ENCODE assay signal across 18 cellular contexts in the genomic region with DNA sequence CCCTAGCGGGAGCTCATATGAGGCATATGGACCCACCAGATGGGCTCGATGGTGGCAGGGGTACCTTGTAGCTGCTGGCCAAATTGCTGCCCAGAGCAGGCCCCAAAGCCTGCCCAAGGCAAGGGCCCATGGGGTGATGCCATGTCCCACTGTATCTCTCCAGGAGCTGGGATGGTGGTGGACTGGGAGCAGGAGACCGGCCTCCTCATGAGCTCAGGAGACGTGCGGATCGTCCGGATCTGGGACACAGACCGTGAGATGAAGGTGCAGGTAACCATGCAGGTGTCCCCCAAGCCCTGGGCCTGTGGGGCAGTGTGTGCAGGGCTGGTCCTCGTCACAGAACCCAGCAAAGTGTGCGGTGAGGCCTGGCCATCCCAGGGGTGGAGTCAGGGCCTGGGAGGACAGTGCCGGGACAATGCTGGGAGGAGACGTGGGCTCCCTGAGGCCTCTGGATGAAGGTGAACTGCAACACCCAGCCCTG. TPM values are rescaled to one million over a fixed set of nuclear protein-coding genes. Genes with fewer than 3 reads are reported as not detected.
DNase-seq lines count a peak whose midpoint lies in the region; ATAC-seq and TF ChIP-seq lines count a peak whose summit lies in the region.
"Had no signal": no experiment of that assay in that cellular context is flagged by ENCODE, and none has a peak within 500 bp of the region (broad histone marks: within the 10 kb centered on the region; RNA-seq: fewer than 3 reads in every experiment).

No MANE protein-coding gene starts in this region.

- no peaks in the 10 kb centered on the region for H3K36me3 ChIP-seq in H7 (replicated peaks; ENCODE audit: control insufficient read depth, insufficient read depth, low read length)

- H3K36me3 Mint-ChIP-seq in activated CD4-positive, alpha-beta T cell treated with anti-CD3 and anti-CD28 coated beads for 36 hours (ENCODE audit: low read depth) = peaks cover 5% of the 10 kb centered on the region
- peaks cover 3% of the 10 kb centered on the region for H3K36me3 Mint-ChIP-seq in activated CD4-positive, alpha-beta T cell treated with anti-CD3 and anti-CD28 coated beads, Interleukin-2, amount 10 ng/mL, durations not matched to agents 7 days and 5 days (ENCODE audit: low read depth)
- peaks cover 5% of the 10 kb centered on the region for H3K36me3 Mint-ChIP-seq in glutamatergic neuron (ENCODE audit: unreplicated experiment)
- H3K36me3 Mint-ChIP-seq in CD4-positive, alpha-beta T cell (ENCODE audit: low read depth) = peaks cover 18% of the 10 kb centered on the region

- no peak overlapping the region for H3K27ac Mint-ChIP-seq in activated CD4-positive, alpha-beta T cell treated with anti-CD3 and anti-CD28 coated beads for 36 hours
- no peak overlapping the region for H3K27ac Mint-ChIP-seq in activated CD4-positive, alpha-beta T cell treated with anti-CD3 and anti-CD28 coated beads, Interleukin-2, amount 10 ng/mL, durations not matched to agents 7 days and 5 days
- no peak overlapping the region for H3K27ac Mint-ChIP-seq in glutamatergic neuron (ENCODE audit: unreplicated experiment)
- H3K27ac Mint-ChIP-seq in CD4-positive, alpha-beta T cell = no peak overlapping the region

- intact Hi-C loops in activated CD4-positive, alpha-beta T cell treated with anti-CD3 and anti-CD28 coated beads for 36 hours (cut with DNase I, micrococcal nuclease) = no loop called here
- intact Hi-C loops in posterior vena cava (cut with DNase I) = no loop called here
- intact Hi-C loops in CD4-positive, alpha-beta T cell (cut with DNase I, micrococcal nuclease) = no loop called here

- H3K9me3 Mint-ChIP-seq in activated CD4-positive, alpha-beta T cell treated with anti-CD3 and anti-CD28 coated beads for 36 hours (ENCODE audit: low read depth) = no peaks in the 10 kb centered on the region
- H3K9me3 Mint-ChIP-seq in activated CD4-positive, alpha-beta T cell treated with anti-CD3 and anti-CD28 coated beads, Interleukin-2, amount 10 ng/mL, durations not matched to agents 7 days and 5 days = no peaks in the 10 kb centered on the region
- H3K9me3 Mint-ChIP-seq in glutamatergic neuron (ENCODE audit: unreplicated experiment) = peaks cover 4% of the 10 kb centered on the region
- no peaks in the 10 kb centered on the region for H3K9me3 Mint-ChIP-seq in CD4-positive, alpha-beta T cell

- no peaks in the 10 kb centered on the region for H3K9me3 ChIP-seq in CD4-positive, alpha-beta T cell (ENCODE audit: control insufficient read depth, low read length)
- H3K9me3 ChIP-seq: BE2C had no signal

- H3K4me3 ChIP-seq in H7 (ENCODE audit: insufficient read depth, low read depth, low read length) = no peak overlapping the region
- H3K4me3 ChIP-seq: GM12878 had no signal

- TF ChIP-seq CTCF in glutamatergic neuron (IDR thresholded peaks at IDR 0.05; ENCODE audit: partially characterized antibody, unreplicated experiment) = no peak
- no peak for TF ChIP-seq CTCF in CD4-positive, alpha-beta T cell (IDR thresholded peaks at IDR 0.05)

- no peaks in the 10 kb centered on the region for H3K4me1 Mint-ChIP-seq in activated CD4-positive, alpha-beta T cell treated with anti-CD3 and anti-CD28 coated beads for 36 hours
- no peaks in the 10 kb centered on the region for H3K4me1 Mint-ChIP-seq in activated CD4-positive, alpha-beta T cell treated with anti-CD3 and anti-CD28 coated beads, Interleukin-2, amount 10 ng/mL, durations not matched to agents 7 days and 5 days
- H3K4me1 Mint-ChIP-seq in glutamatergic neuron (ENCODE audit: low read depth, unreplicated experiment) = peaks cover 7% of the 10 kb centered on the region
- no peaks in the 10 kb centered on the region for H3K4me1 Mint-ChIP-seq in CD4-positive, alpha-beta T cell (ENCODE audit: low read depth)

- CTCF ChIA-PET in activated CD4-positive, alpha-beta T cell treated with anti-CD3 and anti-CD28 coated beads for 36 hours (lab: Charles Lee) = interaction anchor here (0.6 kb wide), 1 partner anchor 876 kb away, joined by 3 read pairs; no protein-coding TSS in a partner anchor
- CTCF ChIA-PET in activated CD4-positive, alpha-beta T cell treated with anti-CD3 and anti-CD28 coated beads, Interleukin-2, amount 10 ng/mL, durations not matched to agents 7 days and 5 days (lab: Charles Lee) = interaction anchor here (1.0 to 1.7 kb wide), 2 partner anchors 8 to 47 kb away, joined by 5 read pairs; no protein-coding TSS in a partner anchor
- CTCF ChIA-PET in CD4-positive, alpha-beta T cell (lab: Charles Lee) = no interaction called here

- no peak overlapping the region for H3K4me3 Mint-ChIP-seq in activated CD4-positive, alpha-beta T cell treated with anti-CD3 and anti-CD28 coated beads for 36 hours
- no peak overlapping the region for H3K4me3 Mint-ChIP-seq in activated CD4-positive, alpha-beta T cell treated with anti-CD3 and anti-CD28 coated beads, Interleukin-2, amount 10 ng/mL, durations not matched to agents 7 days and 5 days
- no peak overlapping the region for H3K4me3 Mint-ChIP-seq in glutamatergic neuron (ENCODE audit: unreplicated experiment)
- no peak overlapping the region for H3K4me3 Mint-ChIP-seq in CD4-positive, alpha-beta T cell

- DNase-seq in activated CD4-positive, alpha-beta T cell treated with anti-CD3 and anti-CD28 coated beads for 36 hours = peak; percentile 2
- no peak for DNase-seq in activated CD4-positive, alpha-beta T cell treated with anti-CD3 and anti-CD28 coated beads, Interleukin-2, amount 10 ng/mL, durations not matched to agents 7 days and 5 days
- DNase-seq in H7 (peak; percentile 42), glutamatergic neuron (peak; percentile 17), posterior vena cava (ENCODE audit: low spot score) (peak; percentile 55), NCI-H748 treated with DMSO at 0.1 percent for 48 hours (lab: John Stamatoyannopoulos, UW) (no peak)
- DNase-seq in CD4-positive, alpha-beta T cell = no peak
- DNase-seq: BE2C, DND-41, HCEC 1CT, NCI-H187, NCI-H345, NCI-H526, OCI-M1 had no signal

- no peak for ATAC-seq in activated CD4-positive, alpha-beta T cell treated with anti-CD3 and anti-CD28 coated beads for 36 hours
- ATAC-seq in CD4-positive, alpha-beta T cell (ENCODE audit: poor library complexity) = no peak
- ATAC-seq in GM19397 (IDR thresholded peaks at IDR 0.05; ENCODE audit: unreplicated experiment) = no peak
- ATAC-seq: GM12878 had no signal

- no peak overlapping the region for H3K27ac ChIP-seq in CD4-positive, alpha-beta T cell (ENCODE audit: low read depth, low read length)
- H3K27ac ChIP-seq: 22Rv1, HL-60 had no signal

- POLR2A ChIA-PET in activated CD4-positive, alpha-beta T cell treated with anti-CD3 and anti-CD28 coated beads for 36 hours (lab: Charles Lee) = no interaction called here
- POLR2A ChIA-PET in activated CD4-positive, alpha-beta T cell treated with anti-CD3 and anti-CD28 coated beads, Interleukin-2, amount 10 ng/mL, durations not matched to agents 7 days and 5 days (lab: Charles Lee) = no interaction called here
- POLR2A ChIA-PET in CD4-positive, alpha-beta T cell (lab: Charles Lee) = no interaction called here

- H3K27me3 ChIP-seq in H7 (ENCODE audit: control insufficient read depth, insufficient read depth, low read length) = no peaks in the 10 kb centered on the region
- no peaks in the 10 kb centered on the region for H3K27me3 ChIP-seq in CD4-positive, alpha-beta T cell (ENCODE audit: control insufficient read depth, insufficient read depth, low read length)
- H3K27me3 ChIP-seq: BE2C had no signal

- H3K27me3 Mint-ChIP-seq in activated CD4-positive, alpha-beta T cell treated with anti-CD3 and anti-CD28 coated beads for 36 hours = no peaks in the 10 kb centered on the region
- H3K27me3 Mint-ChIP-seq in activated CD4-positive, alpha-beta T cell treated with anti-CD3 and anti-CD28 coated beads, Interleukin-2, amount 10 ng/mL, durations not matched to agents 7 days and 5 days = no peaks in the 10 kb centered on the region
- H3K27me3 Mint-ChIP-seq in glutamatergic neuron (ENCODE audit: unreplicated experiment) = peaks cover 3% of the 10 kb centered on the region
- H3K27me3 Mint-ChIP-seq in CD4-positive, alpha-beta T cell = no peaks in the 10 kb centered on the region

RNA-seq across cellular contexts. Expression of a gene that starts 34.1 kb away (rescaled TPM):
- 10 to 100 TPM; 15.9 to 19.4 TPM for total RNA-seq in activated CD4-positive, alpha-beta T cell treated with anti-CD3 and anti-CD28 coated beads for 36 hours
- total RNA-seq in activated CD4-positive, alpha-beta T cell treated with anti-CD3 and anti-CD28 coated beads, Interleukin-2, amount 10 ng/mL, durations not matched to agents 7 days and 5 days = 10 to 100 TPM; 31.3 to 32.9 TPM
- 13.0 and 15.0 TPM in 2 replicates for total RNA-seq in H7 (2014; rRNA removed; shearing (Covaris generic))
- total RNA-seq in glutamatergic neuron (ENCODE audit: unreplicated experiment) (24.3 TPM), posterior vena cava (10 to 100 TPM; 23.7 to 25.9 TPM)
- 10 to 100 TPM; 11.5 to 13.3 TPM for total RNA-seq in CD4-positive, alpha-beta T cell

Comparison
In these comparisons a context has a peak if more than half of its experiments do, and no peak if none do; other contexts are left out.
1. DNase-seq: peak in activated CD4-positive, alpha-beta T cell treated with anti-CD3 and anti-CD28 coated beads for 36 hours (single experiment), H7 (single experiment), glutamatergic neuron (single experiment) and posterior vena cava (single experiment); none in activated CD4-positive, alpha-beta T cell treated with anti-CD3 and anti-CD28 coated beads, Interleukin-2, amount 10 ng/mL, durations not matched to agents 7 days and 5 days (single experiment), NCI-H748 treated with DMSO at 0.1 percent for 48 hours (single experiment) and CD4-positive, alpha-beta T cell (0 of 10).